In genomic region chr1:114716304-114717158, GRCh38 we compare ENCODE assay signal across 1 cellular context.
TF ChIP-seq lines count a peak whose summit lies in the region.

TSS of gene NRAS (minus strand) at chr1:114716771. CDS start at chr1:114716160, 611 bp downstream.

TF ChIP-seq in HepG2, 621 proteins besides CTCF, POLR2A, EP300 and RAD21 (continued from another document and continues in another):
- TF ChIP-seq ZNF770 (CRISPR knock-in tag; IDR thresholded peaks at IDR 0.05) (no peak), TFAP4 (IDR thresholded peaks at IDR 0.05; ENCODE audit: borderline replicate concordance, low read depth) (no peak; the same call in 1 of the 2 replicates), HNRNPLL (IDR thresholded peaks at IDR 0.05; ENCODE audit: low read depth, low read length, poor library complexity, severe bottlenecking) (peak; percentile 62), ZFX (CRISPR knock-in tag; IDR thresholded peaks at IDR 0.05; ENCODE audit: low read depth) (peak; percentile 89), CENPT (CRISPR knock-in tag; IDR thresholded peaks at IDR 0.05; ENCODE audit: low read depth) (no peak), U2AF1 (optimal IDR thresholded peaks at IDR 0.05; ENCODE audit: low read depth, low read length) (no peak), MBD4 (IDR thresholded peaks at IDR 0.05; ENCODE audit: borderline replicate concordance, low read length) (peak; percentile 84), TEAD3 (CRISPR knock-in tag; optimal IDR thresholded peaks at IDR 0.05; ENCODE audit: borderline replicate concordance) (no peak), KDM5A (IDR thresholded peaks at IDR 0.05; ENCODE audit: borderline replicate concordance, low read length) (peak; percentile 98), ZNF382 (CRISPR knock-in tag; IDR thresholded peaks at IDR 0.05; ENCODE audit: borderline replicate concordance) (no peak), ZFP36L2 (CRISPR knock-in tag; IDR thresholded peaks at IDR 0.05) (no peak), MNT (IDR thresholded peaks at IDR 0.05) (peak; percentile 93), NAIF1 (CRISPR knock-in tag; IDR thresholded peaks at IDR 0.05; ENCODE audit: borderline replicate concordance) (no peak), KAT7 (CRISPR knock-in tag; IDR thresholded peaks at IDR 0.05; ENCODE audit: borderline replicate concordance) (0 out of 2 replicates have a peak, but pooled peaks have one; percentile 77), ATF7-NPFF (CRISPR knock-in tag; IDR thresholded peaks at IDR 0.05; ENCODE audit: low read depth) (0 out of 2 replicates have a peak, but pooled peaks have one; percentile 32), ZNF598 (CRISPR knock-in tag; IDR thresholded peaks at IDR 0.05; ENCODE audit: borderline replicate concordance) (no peak; the same call in 1 of the 2 replicates), KIAA2018 (CRISPR knock-in tag; IDR thresholded peaks at IDR 0.05; ENCODE audit: borderline replicate concordance) (no peak), KDM5B (CRISPR knock-in tag; IDR thresholded peaks at IDR 0.05; ENCODE audit: borderline replicate concordance) (peak; percentile 61; the same call in 1 of the 2 replicates), TOE1 (CRISPR knock-in tag; IDR thresholded peaks at IDR 0.05) (no peak; the same call in 1 of the 2 replicates), ZSCAN31 (CRISPR knock-in tag; IDR thresholded peaks at IDR 0.05; ENCODE audit: low read depth) (no peak), NRL (CRISPR knock-in tag; IDR thresholded peaks at IDR 0.05; ENCODE audit: borderline replicate concordance) (peak; percentile 28; the same call in 1 of the 2 replicates), ZNF121 (CRISPR knock-in tag; IDR thresholded peaks at IDR 0.05) (no peak), SP140L (CRISPR knock-in tag; IDR thresholded peaks at IDR 0.05; ENCODE audit: borderline replicate concordance) (no peak), ATF5 (CRISPR knock-in tag; IDR thresholded peaks at IDR 0.05; ENCODE audit: low read depth) (no peak), CREB3 (CRISPR knock-in tag; IDR thresholded peaks at IDR 0.05) (no peak), FOXO4 (CRISPR knock-in tag; conservative IDR thresholded peaks at IDR 0.05) (no peak), ZNF264 (CRISPR knock-in tag; IDR thresholded peaks at IDR 0.05) (peak; percentile 17; the same call in 1 of the 2 replicates), ZSCAN30 (CRISPR knock-in tag; IDR thresholded peaks at IDR 0.05) (peak; percentile 8; the same call in 1 of the 2 replicates), IRF2 (CRISPR knock-in tag; IDR thresholded peaks at IDR 0.05) (peak; percentile 86), FOXK1 (CRISPR knock-in tag; IDR thresholded peaks at IDR 0.05; ENCODE audit: borderline replicate concordance, low read depth) (peak; percentile 76; the same call in 1 of the 2 replicates), PAX8 (CRISPR knock-in tag; IDR thresholded peaks at IDR 0.05; ENCODE audit: borderline replicate concordance) (no peak), HNF1B (CRISPR knock-in tag; IDR thresholded peaks at IDR 0.05) (peak; percentile 76), ZNF282 (IDR thresholded peaks at IDR 0.05; ENCODE audit: partially characterized antibody) (no peak), TARDBP (CRISPR knock-in tag; IDR thresholded peaks at IDR 0.05) (no peak), REXO4 (CRISPR knock-in tag; IDR thresholded peaks at IDR 0.05; ENCODE audit: borderline replicate concordance) (no peak), STAG1 (CRISPR knock-in tag; IDR thresholded peaks at IDR 0.05) (0 out of 2 replicates have a peak, but pooled peaks have one; percentile 4), ZNF180 (CRISPR knock-in tag; IDR thresholded peaks at IDR 0.05; ENCODE audit: borderline replicate concordance, low read depth) (no peak), SCMH1 (CRISPR knock-in tag; IDR thresholded peaks at IDR 0.05; ENCODE audit: borderline replicate concordance) (no peak), CBX5 (CRISPR knock-in tag; IDR thresholded peaks at IDR 0.05; ENCODE audit: borderline replicate concordance) (no peak; the same call in 1 of the 2 replicates), ZNF430 (CRISPR knock-in tag; IDR thresholded peaks at IDR 0.05) (peak; percentile 49; the same call in 1 of the 2 replicates), ZNF275 (CRISPR knock-in tag; IDR thresholded peaks at IDR 0.05; ENCODE audit: borderline replicate concordance) (no peak), ELF1 (CRISPR knock-in tag; IDR thresholded peaks at IDR 0.05) (peak; percentile 95)
